8 cellular contexts compared by ENCODE assay signal in genomic region chr11:2151500-2152257, GRCh38. TPM values are rescaled to one million over a fixed set of nuclear protein-coding genes. Genes with fewer than 3 reads are reported as not detected.
DNase-seq lines count a peak whose midpoint lies in the region; ATAC-seq and TF ChIP-seq lines count a peak whose summit lies in the region.

No MANE protein-coding gene starts in this region.

- H3K36me3 ChIP-seq in neutrophil, result no peaks in the 10 kb centered on the region

- DNase-seq in DMS153 treated with DMSO at 0.1 percent for 48 hours (lab: John Stamatoyannopoulos, UW; ENCODE audit: unreplicated experiment), result peak; percentile 59
- peak; percentile 81 to 87 for DNase-seq in Kasumi-1 (lab: John Stamatoyannopoulos, UW)
- DNase-seq in RPMI8226, result peak; percentile 77
- peak; percentile 63 for DNase-seq in fibroblast of the conjunctiva (ENCODE audit: low read depth)
- DNase-seq in stromal cell of bone marrow (ENCODE audit: low read depth), result peak; percentile 34

- H3K4me3 Mint-ChIP-seq in activated T-helper 17 cell treated with anti-CD3 and anti-CD28 coated beads, Interleukin-2, amount 50 U/mL, for 72 hours, result peak overlapping the region; percentile 50

- peak overlapping the region; percentile 41 for H3K27ac Mint-ChIP-seq in activated T-helper 17 cell treated with anti-CD3 and anti-CD28 coated beads, Interleukin-2, amount 50 U/mL, for 72 hours

- H3K27ac ChIP-seq in neutrophil, result peak overlapping the region; percentile 38

- no peaks in the 10 kb centered on the region for H3K4me1 Mint-ChIP-seq in activated T-helper 17 cell treated with anti-CD3 and anti-CD28 coated beads, Interleukin-2, amount 50 U/mL, for 72 hours

- H3K9me3 Mint-ChIP-seq in activated T-helper 17 cell treated with anti-CD3 and anti-CD28 coated beads, Interleukin-2, amount 50 U/mL, for 72 hours, result no peaks in the 10 kb centered on the region

- H3K4me1 ChIP-seq in neutrophil (ENCODE audit: control insufficient read depth in 1 of 2, insufficient read depth in 1 of 2, low read depth in 1 of 2, low read length in 1 of 2), result peaks cover 6 to 8% of the 10 kb centered on the region in 2 experiments

- no peaks in the 10 kb centered on the region for H3K9me3 ChIP-seq in neutrophil

- peak; percentile 74 for ATAC-seq in activated T-helper 17 cell treated with anti-CD3 and anti-CD28 coated beads, Interleukin-2, amount 50 U/mL, for 72 hours (replicated peaks)
- no peak for ATAC-seq in GM21515 (IDR thresholded peaks at IDR 0.05; ENCODE audit: unreplicated experiment)

- H3K36me3 Mint-ChIP-seq in activated T-helper 17 cell treated with anti-CD3 and anti-CD28 coated beads, Interleukin-2, amount 50 U/mL, for 72 hours (ENCODE audit: low read depth), result no peaks in the 10 kb centered on the region

- peak; percentile 81 for TF ChIP-seq CTCF in neutrophil (IDR thresholded peaks at IDR 0.05)

- peak overlapping the region; percentile 26 to 38 for H3K4me3 ChIP-seq in neutrophil (ENCODE audit: low read depth in 1 of 2, low read length in 1 of 2)

- peaks cover 68% of the 10 kb centered on the region for H3K27me3 ChIP-seq in neutrophil

- peaks cover 35% of the 10 kb centered on the region for H3K27me3 Mint-ChIP-seq in activated T-helper 17 cell treated with anti-CD3 and anti-CD28 coated beads, Interleukin-2, amount 50 U/mL, for 72 hours

RNA-seq across cellular contexts. Expression of gene INS, which starts 9.3 kb away (rescaled TPM):
- total RNA-seq in activated T-helper 17 cell treated with anti-CD3 and anti-CD28 coated beads, Interleukin-2, amount 50 U/mL, for 72 hours, result not detected

RNA-seq across cellular contexts. Expression of gene IGF2, which starts 12.5 kb away (rescaled TPM):
- 100 to 1,000 TPM in 1 of 2 donors, 1 to 10 TPM in 1; 7.4 to 287 TPM for total RNA-seq in activated T-helper 17 cell treated with anti-CD3 and anti-CD28 coated beads, Interleukin-2, amount 50 U/mL, for 72 hours

RNA-seq across cellular contexts. Expression of gene TH, which starts 19.9 kb away (rescaled TPM):
- total RNA-seq in activated T-helper 17 cell treated with anti-CD3 and anti-CD28 coated beads, Interleukin-2, amount 50 U/mL, for 72 hours, result not detected

Comparison
In these comparisons a context has a peak if more than half of its experiments do, and no peak if none do; other contexts are left out.
1. DNase-seq: peak in every context shown above with its lines; median percentile 84 in Kasumi-1; 77 in RPMI8226; 63 in fibroblast of the conjunctiva; 59 in DMS153 treated with DMSO at 0.1 percent for 48 hours; 34 in stromal cell of bone marrow.